Comparison of ENCODE assay signal across 10 cellular contexts in the genomic region with DNA sequence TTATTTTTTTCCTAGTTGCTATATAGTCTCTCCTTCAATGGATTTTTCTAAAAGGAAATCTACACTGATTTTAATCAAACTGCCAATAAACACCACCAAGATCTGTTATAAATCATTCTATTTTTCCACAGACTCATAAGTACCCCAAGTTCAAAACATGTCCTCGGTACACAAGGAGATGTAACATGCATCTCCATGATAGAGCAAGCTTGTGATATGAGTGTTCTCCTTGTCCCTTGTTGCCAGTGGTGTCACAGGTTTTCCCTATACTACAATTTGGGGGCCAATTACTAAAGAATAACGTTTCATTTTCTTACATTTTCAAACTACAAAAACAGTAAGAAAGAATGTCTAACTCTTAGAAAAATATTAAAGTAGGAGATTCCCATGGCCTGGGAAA. TPM values are rescaled to one million over a fixed set of nuclear protein-coding genes. Genes with fewer than 3 reads are reported as not detected.
DNase-seq lines count a peak whose midpoint lies in the region; ATAC-seq and TF ChIP-seq lines count a peak whose summit lies in the region.
"Had no signal": no experiment of that assay in that cellular context is flagged by ENCODE, and none has a peak within 500 bp of the region (broad histone marks: within the 10 kb centered on the region; RNA-seq: fewer than 3 reads in every experiment).

No MANE protein-coding gene starts in this region.

- peak overlapping the region; percentile 39 to 56 for H3K27ac ChIP-seq in ascending aorta
- peak overlapping the region; percentile 2 to 58 (median 44) for H3K27ac ChIP-seq in sigmoid colon
- no peak overlapping the region for H3K27ac ChIP-seq in smooth muscle cell (ENCODE audit: low read depth)
- H3K27ac ChIP-seq: cardiac muscle cell had no signal

- DNase-seq in GF-D8 (lab: John Stamatoyannopoulos, UW) = peak; percentile 16
- DNase-seq in LHCN-M2 (ENCODE audit: low read depth) = peak; percentile 49
- no peak for DNase-seq in ascending aorta (ENCODE audit: low spot score in 2 of 2)
- DNase-seq in sigmoid colon = no peak
- no peak for DNase-seq in NCI-H1694 treated with DMSO at 0.1 percent for 48 hours (lab: John Stamatoyannopoulos, UW)
- DNase-seq in smooth muscle cell (lab: John Stamatoyannopoulos, UW; ENCODE audit: unreplicated experiment) = no peak
- DNase-seq in middle frontal gyrus (ENCODE audit: extremely low spot score, low spot score) = no peak

- H3K79me2 ChIP-seq in smooth muscle cell (ENCODE audit: low read depth) = no peaks in the 10 kb centered on the region

- no peak overlapping the region for H2AFZ ChIP-seq in smooth muscle cell (ENCODE audit: low read depth)

- TF ChIP-seq CTCF in ascending aorta (IDR thresholded peaks at IDR 0.05) = no peak
- no peak for TF ChIP-seq CTCF in sigmoid colon (IDR thresholded peaks at IDR 0.05)
- TF ChIP-seq CTCF in smooth muscle cell (IDR thresholded peaks at IDR 0.05; ENCODE audit: borderline replicate concordance, insufficient read depth, poor library complexity, severe bottlenecking) = no peak

- H3K4me3 ChIP-seq in ascending aorta (peak overlapping the region; percentile 2 to 50), sigmoid colon (peak overlapping the region in 3 of 4 donors; percentile 25 to 36 (median 33)), smooth muscle cell (no peak overlapping the region)
- H3K4me3 ChIP-seq: cardiac muscle cell had no signal

- no peak overlapping the region for H3K4me2 ChIP-seq in smooth muscle cell

- intact Hi-C loops in ascending aorta (cut with DNase I) = no loop called here
- intact Hi-C loops in sigmoid colon (cut with DNase I) = no loop called here

- ATAC-seq in GM21367 (IDR thresholded peaks at IDR 0.05; ENCODE audit: unreplicated experiment) = no peak
- ATAC-seq: HCT116 had no signal

- H3K9me3 ChIP-seq in ascending aorta (no peaks in the 10 kb centered on the region), sigmoid colon (no peaks in the 10 kb centered on the region), smooth muscle cell (replicated peaks; ENCODE audit: low read depth) (no peaks in the 10 kb centered on the region)

- no peak for TF ChIP-seq POLR2A in sigmoid colon (IDR thresholded peaks at IDR 0.05)

- H3K4me1 ChIP-seq in ascending aorta = peaks cover 0 to 4% of the 10 kb centered on the region in 2 donors
- H3K4me1 ChIP-seq in sigmoid colon = peaks cover 0 to 8% (median 3%) of the 10 kb centered on the region in 4 donors
- H3K4me1 ChIP-seq in smooth muscle cell (ENCODE audit: low read depth) = no peaks in the 10 kb centered on the region

- H3K36me3 ChIP-seq in ascending aorta (no peaks in the 10 kb centered on the region), sigmoid colon (no peaks in the 10 kb centered on the region), smooth muscle cell (ENCODE audit: low read depth) (no peaks in the 10 kb centered on the region)
- H3K36me3 ChIP-seq: cardiac muscle cell had no signal

- no peak overlapping the region for H3K9ac ChIP-seq in smooth muscle cell (ENCODE audit: low read depth)

- WGBS in sigmoid colon, 2 donors = 10 to 39% methylated on average over 2 of the region's 2 CpGs
- WGBS in smooth muscle cell (ENCODE audit: low lambda C conversion rate) = 61% methylated on average over 2 of the region's 2 CpGs

- no peaks in the 10 kb centered on the region for H3F3A ChIP-seq in smooth muscle cell (ENCODE audit: low read depth)

- H4K20me1 ChIP-seq in smooth muscle cell (ENCODE audit: low read depth) = no peaks in the 10 kb centered on the region

- H3K27me3 ChIP-seq in ascending aorta (no peaks in the 10 kb centered on the region), sigmoid colon (no peaks in the 10 kb centered on the region), smooth muscle cell (ENCODE audit: low read depth) (no peaks in the 10 kb centered on the region)
- H3K27me3 ChIP-seq: cardiac muscle cell had no signal

- no peak for TF ChIP-seq EP300 in sigmoid colon (IDR thresholded peaks at IDR 0.05)

RNA-seq across cellular contexts. Expression of gene ARHGEF6, which starts 0.5 kb away (rescaled TPM):
- total RNA-seq in LHCN-M2 (2014; rRNA removed) = 21.7 and 30.2 TPM in 2 replicates
- polyA plus RNA-seq in LHCN-M2 (2012) = 9.2 TPM
- total RNA-seq in ascending aorta = 17.6 TPM
- 10 to 100 TPM; 16.1 to 26.3 (median 20.1) TPM for total RNA-seq in sigmoid colon
- polyA plus RNA-seq in sigmoid colon = 10 to 100 TPM in 1 of 3 donors, 1 to 10 TPM in 2; 2.1 to 13.0 (median 3.6) TPM
- total RNA-seq in smooth muscle cell = 3.3 and 4.5 TPM in 2 replicates
- polyA plus RNA-seq in smooth muscle cell = 2.0 and 2.9 TPM in 2 replicates

Comparison
In these comparisons a context has a peak if more than half of its experiments do, and no peak if none do; other contexts are left out.
1. DNase-seq: peak in GF-D8 (single experiment) and LHCN-M2 (single experiment); none in ascending aorta (0 of 2), sigmoid colon (single experiment), NCI-H1694 treated with DMSO at 0.1 percent for 48 hours (single experiment), smooth muscle cell (single experiment) and middle frontal gyrus (single experiment).